In the genomic region with DNA sequence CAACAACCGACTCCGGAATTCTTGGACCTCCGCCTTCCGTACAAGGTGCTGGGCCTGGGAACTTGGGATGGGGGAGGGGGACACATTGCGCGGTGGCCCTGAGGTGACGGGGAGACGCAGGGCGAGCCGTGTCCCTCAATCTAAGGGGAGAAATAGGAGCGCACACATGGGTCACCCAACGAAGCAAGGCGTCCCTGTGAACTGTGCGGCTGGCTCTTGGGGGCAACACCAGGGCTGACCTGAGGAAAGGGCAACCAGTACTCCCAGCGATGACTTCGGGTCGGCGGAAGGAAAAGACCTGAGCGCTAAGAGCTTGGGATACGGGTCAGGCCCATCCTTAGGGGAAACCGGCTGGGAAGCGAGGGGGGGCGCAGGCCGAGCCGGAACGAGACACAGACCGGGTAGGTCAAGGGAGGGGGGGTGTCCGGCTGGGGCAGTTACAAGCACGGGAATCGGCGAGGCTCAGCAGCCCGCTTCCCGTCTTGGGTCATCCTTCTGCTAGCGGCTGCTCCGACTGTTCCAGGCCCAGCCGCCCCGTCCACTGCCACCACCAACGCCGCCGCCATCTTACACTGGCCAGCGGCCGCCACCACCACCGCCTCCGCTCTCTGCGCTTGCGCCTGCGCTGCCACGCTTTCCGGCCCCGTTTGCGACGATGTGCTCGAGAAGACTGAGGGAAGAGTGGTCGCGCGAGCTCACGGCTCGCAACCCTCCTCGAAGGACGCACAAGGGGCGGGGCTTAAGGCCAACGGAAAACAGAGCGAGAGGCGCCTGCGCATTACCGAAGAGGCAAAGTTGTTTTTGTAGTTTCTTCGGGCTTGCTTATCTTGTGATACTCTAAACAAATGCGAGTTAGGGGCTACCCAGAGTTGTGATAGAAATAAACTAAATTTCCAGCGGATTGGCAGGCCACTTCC, we compare ENCODE assay signal across 1 cellular context.
TF ChIP-seq lines count a peak whose summit lies in the region.

A gene (minus strand): TSS at position 672 of the 917 bp plus-strand sequence. CDS start 18,541 bp downstream, outside the sequence.

TF ChIP-seq in HEK293, 187 proteins besides CTCF, POLR2A, EP300 and RAD21 (continued from another document):
- TF ChIP-seq, protein P1, sequence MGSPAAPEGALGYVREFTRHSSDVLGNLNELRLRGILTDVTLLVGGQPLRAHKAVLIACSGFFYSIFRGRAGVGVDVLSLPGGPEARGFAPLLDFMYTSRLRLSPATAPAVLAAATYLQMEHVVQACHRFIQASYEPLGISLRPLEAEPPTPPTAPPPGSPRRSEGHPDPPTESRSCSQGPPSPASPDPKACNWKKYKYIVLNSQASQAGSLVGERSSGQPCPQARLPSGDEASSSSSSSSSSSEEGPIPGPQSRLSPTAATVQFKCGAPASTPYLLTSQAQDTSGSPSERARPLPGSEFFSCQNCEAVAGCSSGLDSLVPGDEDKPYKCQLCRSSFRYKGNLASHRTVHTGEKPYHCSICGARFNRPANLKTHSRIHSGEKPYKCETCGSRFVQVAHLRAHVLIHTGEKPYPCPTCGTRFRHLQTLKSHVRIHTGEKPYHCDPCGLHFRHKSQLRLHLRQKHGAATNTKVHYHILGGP (tag by site-specific recombination; IDR thresholded peaks at IDR 0.05): no peak
- TF ChIP-seq ZNF791 (tag by site-specific recombination; IDR thresholded peaks at IDR 0.05): no peak
- peak; percentile 60; the same call in 1 of the 2 replicates for TF ChIP-seq ZBTB1 (tag by site-specific recombination; IDR thresholded peaks at IDR 0.05)
- TF ChIP-seq, protein P2, sequence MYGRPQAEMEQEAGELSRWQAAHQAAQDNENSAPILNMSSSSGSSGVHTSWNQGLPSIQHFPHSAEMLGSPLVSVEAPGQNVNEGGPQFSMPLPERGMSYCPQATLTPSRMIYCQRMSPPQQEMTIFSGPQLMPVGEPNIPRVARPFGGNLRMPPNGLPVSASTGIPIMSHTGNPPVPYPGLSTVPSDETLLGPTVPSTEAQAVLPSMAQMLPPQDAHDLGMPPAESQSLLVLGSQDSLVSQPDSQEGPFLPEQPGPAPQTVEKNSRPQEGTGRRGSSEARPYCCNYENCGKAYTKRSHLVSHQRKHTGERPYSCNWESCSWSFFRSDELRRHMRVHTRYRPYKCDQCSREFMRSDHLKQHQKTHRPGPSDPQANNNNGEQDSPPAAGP (tag by site-specific recombination; IDR thresholded peaks at IDR 0.05): peak; percentile 97
- peak; percentile 43; the same call in 1 of the 2 replicates for TF ChIP-seq KLF1 (tag by site-specific recombination; IDR thresholded peaks at IDR 0.05)
- TF ChIP-seq ZNF548 (tag by site-specific recombination; IDR thresholded peaks at IDR 0.05): no peak
- no peak for TF ChIP-seq ZSCAN16 (tag by site-specific recombination; IDR thresholded peaks at IDR 0.05)
- TF ChIP-seq ZNF324 (tag by site-specific recombination; IDR thresholded peaks at IDR 0.05): peak; percentile 80
- TF ChIP-seq, protein P3, sequence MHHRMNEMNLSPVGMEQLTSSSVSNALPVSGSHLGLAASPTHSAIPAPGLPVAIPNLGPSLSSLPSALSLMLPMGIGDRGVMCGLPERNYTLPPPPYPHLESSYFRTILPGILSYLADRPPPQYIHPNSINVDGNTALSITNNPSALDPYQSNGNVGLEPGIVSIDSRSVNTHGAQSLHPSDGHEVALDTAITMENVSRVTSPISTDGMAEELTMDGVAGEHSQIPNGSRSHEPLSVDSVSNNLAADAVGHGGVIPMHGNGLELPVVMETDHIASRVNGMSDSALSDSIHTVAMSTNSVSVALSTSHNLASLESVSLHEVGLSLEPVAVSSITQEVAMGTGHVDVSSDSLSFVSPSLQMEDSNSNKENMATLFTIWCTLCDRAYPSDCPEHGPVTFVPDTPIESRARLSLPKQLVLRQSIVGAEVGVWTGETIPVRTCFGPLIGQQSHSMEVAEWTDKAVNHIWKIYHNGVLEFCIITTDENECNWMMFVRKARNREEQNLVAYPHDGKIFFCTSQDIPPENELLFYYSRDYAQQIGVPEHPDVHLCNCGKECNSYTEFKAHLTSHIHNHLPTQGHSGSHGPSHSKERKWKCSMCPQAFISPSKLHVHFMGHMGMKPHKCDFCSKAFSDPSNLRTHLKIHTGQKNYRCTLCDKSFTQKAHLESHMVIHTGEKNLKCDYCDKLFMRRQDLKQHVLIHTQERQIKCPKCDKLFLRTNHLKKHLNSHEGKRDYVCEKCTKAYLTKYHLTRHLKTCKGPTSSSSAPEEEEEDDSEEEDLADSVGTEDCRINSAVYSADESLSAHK (tag by site-specific recombination; IDR thresholded peaks at IDR 0.05): peak; percentile 42; the same call in 1 of the 2 replicates
- TF ChIP-seq ZFP37 (tag by site-specific recombination; IDR thresholded peaks at IDR 0.05): peak; percentile 93
- TF ChIP-seq, protein P4, sequence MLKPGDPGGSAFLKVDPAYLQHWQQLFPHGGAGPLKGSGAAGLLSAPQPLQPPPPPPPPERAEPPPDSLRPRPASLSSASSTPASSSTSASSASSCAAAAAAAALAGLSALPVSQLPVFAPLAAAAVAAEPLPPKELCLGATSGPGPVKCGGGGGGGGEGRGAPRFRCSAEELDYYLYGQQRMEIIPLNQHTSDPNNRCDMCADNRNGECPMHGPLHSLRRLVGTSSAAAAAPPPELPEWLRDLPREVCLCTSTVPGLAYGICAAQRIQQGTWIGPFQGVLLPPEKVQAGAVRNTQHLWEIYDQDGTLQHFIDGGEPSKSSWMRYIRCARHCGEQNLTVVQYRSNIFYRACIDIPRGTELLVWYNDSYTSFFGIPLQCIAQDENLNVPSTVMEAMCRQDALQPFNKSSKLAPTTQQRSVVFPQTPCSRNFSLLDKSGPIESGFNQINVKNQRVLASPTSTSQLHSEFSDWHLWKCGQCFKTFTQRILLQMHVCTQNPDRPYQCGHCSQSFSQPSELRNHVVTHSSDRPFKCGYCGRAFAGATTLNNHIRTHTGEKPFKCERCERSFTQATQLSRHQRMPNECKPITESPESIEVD (tag by site-specific recombination; IDR thresholded peaks at IDR 0.05): peak; percentile 77
- TF ChIP-seq, protein P5, sequence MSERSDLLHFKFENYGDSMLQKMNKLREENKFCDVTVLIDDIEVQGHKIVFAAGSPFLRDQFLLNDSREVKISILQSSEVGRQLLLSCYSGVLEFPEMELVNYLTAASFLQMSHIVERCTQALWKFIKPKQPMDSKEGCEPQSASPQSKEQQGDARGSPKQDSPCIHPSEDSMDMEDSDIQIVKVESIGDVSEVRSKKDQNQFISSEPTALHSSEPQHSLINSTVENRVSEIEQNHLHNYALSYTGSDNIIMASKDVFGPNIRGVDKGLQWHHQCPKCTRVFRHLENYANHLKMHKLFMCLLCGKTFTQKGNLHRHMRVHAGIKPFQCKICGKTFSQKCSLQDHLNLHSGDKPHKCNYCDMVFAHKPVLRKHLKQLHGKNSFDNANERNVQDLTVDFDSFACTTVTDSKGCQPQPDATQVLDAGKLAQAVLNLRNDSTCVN (tag by site-specific recombination; optimal IDR thresholded peaks at IDR 0.05): peak; percentile 83
- peak; percentile 97 for TF ChIP-seq YY2 (tag by site-specific recombination; IDR thresholded peaks at IDR 0.05)
- peak; percentile 91 for TF ChIP-seq ZNF76 (tag by site-specific recombination; IDR thresholded peaks at IDR 0.05; ENCODE audit: borderline replicate concordance, low read depth)
TF ChIP-seq in HEK293: peak in this region for 82.
